8 cellular contexts compared by ENCODE assay signal in genomic region chr19:15584541-15585115, GRCh38. TPM values are rescaled to one million over a fixed set of nuclear protein-coding genes. Genes with fewer than 3 reads are reported as not detected.
DNase-seq lines count a peak whose midpoint lies in the region; ATAC-seq and TF ChIP-seq lines count a peak whose summit lies in the region.

No MANE protein-coding gene starts in this region.

- H3F3A ChIP-seq in DOHH2 (ENCODE audit: control insufficient read depth, insufficient read depth) = no peaks in the 10 kb centered on the region

- H3K27me3 ChIP-seq in DOHH2 (ENCODE audit: control insufficient read depth, low read length) = 0 out of 2 replicates have a peak, but pooled peaks cover 2% of the 10 kb centered on the region

- no peaks in the 10 kb centered on the region for H3K4me1 ChIP-seq in DOHH2 (ENCODE audit: control insufficient read depth, low read length)

- H4K20me1 ChIP-seq in DOHH2 (ENCODE audit: control insufficient read depth, insufficient read depth, low read depth, low read length) = no peaks in the 10 kb centered on the region

- H3K27me3 Mint-ChIP-seq in T-cell = peaks cover 20 to 32% of the 10 kb centered on the region in 2 donors

- no peaks in the 10 kb centered on the region for H3K36me3 Mint-ChIP-seq in T-cell

- no peaks in the 10 kb centered on the region for H3K9me3 Mint-ChIP-seq in T-cell

- no peaks in the 10 kb centered on the region for H3K9me2 ChIP-seq in DOHH2 (replicated peaks; ENCODE audit: control insufficient read depth, low read length)

- H3K36me3 ChIP-seq in DOHH2 (ENCODE audit: control insufficient read depth, low read length) = no peaks in the 10 kb centered on the region

- H3K27ac ChIP-seq in DOHH2 (ENCODE audit: low read depth, low read length) = no peak overlapping the region

- H3K9me3 ChIP-seq in DOHH2 (ENCODE audit: control insufficient read depth, insufficient read depth, low read length) = no peaks in the 10 kb centered on the region

- no peak overlapping the region for H3K27ac Mint-ChIP-seq in T-cell

- peak overlapping the region in 2 of 3 donors; percentile 37 to 60 for H3K4me3 Mint-ChIP-seq in T-cell

- no peaks in the 10 kb centered on the region for H3K79me2 ChIP-seq in DOHH2 (ENCODE audit: control insufficient read depth, low read length)

- peak; percentile 21 for DNase-seq in LNCaP clone FGC (ENCODE audit: low read depth)
- peak; percentile 53 to 86 (median 77) for DNase-seq in T-cell
- peak; percentile 73 for DNase-seq in activated naive CD8-positive, alpha-beta T cell treated with anti-CD3 and anti-CD28 coated beads, Interleukin-2, amount 50 U/mL, for 16 hours (ENCODE audit: low read depth, low spot score)
- DNase-seq in left cardiac atrium = peak; percentile 80
- DNase-seq in retinal pigment epithelial cell (ENCODE audit: low read depth) = no peak

- H3K4me1 Mint-ChIP-seq in T-cell = peaks cover 3 to 6% (median 3%) of the 10 kb centered on the region in 3 donors

- H3K4me2 ChIP-seq in DOHH2 (ENCODE audit: low read length) = no peak overlapping the region

- CTCF ChIA-PET in T-cell (lab: Charles Lee) = no interaction called here

- no peak overlapping the region for H3K4me3 ChIP-seq in DOHH2 (ENCODE audit: low read length)
- H3K4me3 ChIP-seq in LNCaP clone FGC (ENCODE audit: low read depth, low read length) = no peak overlapping the region
- no peak overlapping the region for H3K4me3 ChIP-seq in retinal pigment epithelial cell (ENCODE audit: low read length)

- POLR2A ChIA-PET in T-cell (lab: Charles Lee) = no interaction called here

- intact Hi-C loops in left cardiac atrium (cut with DNase I) = loop anchor here in 1 of 2 donors (5.0 kb wide), 1 partner anchor 598 kb away; no protein-coding TSS in a partner anchor

- peak; percentile 95 for TF ChIP-seq CTCF in DOHH2 (IDR thresholded peaks at IDR 0.05; ENCODE audit: low read depth, low read length, poor library complexity, severe bottlenecking)
- TF ChIP-seq CTCF in LNCaP clone FGC (IDR thresholded peaks at IDR 0.05; ENCODE audit: control insufficient read depth, extremely low read depth, insufficient read depth) = peak; percentile 96
- peak; percentile 90 for TF ChIP-seq CTCF in retinal pigment epithelial cell (conservative IDR thresholded peaks at IDR 0.05; ENCODE audit: low read depth, low read length)

- ATAC-seq in T-cell (replicated peaks in 1 of 4) (peak; percentile 94 to 97 (median 96)), left cardiac atrium (peak; percentile 72 to 77), GM18520 (IDR thresholded peaks at IDR 0.05; ENCODE audit: unreplicated experiment) (no peak), GM18870 (IDR thresholded peaks at IDR 0.05; ENCODE audit: unreplicated experiment) (no peak)

RNA-seq across cellular contexts. Expression of gene CYP4F8, which starts 30.4 kb away (rescaled TPM):
- total RNA-seq in T-cell (not detected), left cardiac atrium (not detected)

RNA-seq across cellular contexts. Expression of gene CYP4F3, which starts 56.1 kb away (rescaled TPM):
- total RNA-seq in T-cell (under 1 TPM in 2 of 5 donors, not detected in 3; 0.23 to 0.30 TPM), left cardiac atrium (under 1 TPM; 0.24 to 0.62 TPM)

Comparison
In these comparisons a context has a peak if more than half of its experiments do, and no peak if none do; other contexts are left out.
1. ATAC-seq: peak in T-cell (4 of 4) and left cardiac atrium (2 of 2); none in GM18520 (single experiment) and GM18870 (single experiment).
2. Peak in every context shown above with its lines, with median percentiles within 50 percentile points of each other: CTCF ChIP-seq.